In the genomic region with DNA sequence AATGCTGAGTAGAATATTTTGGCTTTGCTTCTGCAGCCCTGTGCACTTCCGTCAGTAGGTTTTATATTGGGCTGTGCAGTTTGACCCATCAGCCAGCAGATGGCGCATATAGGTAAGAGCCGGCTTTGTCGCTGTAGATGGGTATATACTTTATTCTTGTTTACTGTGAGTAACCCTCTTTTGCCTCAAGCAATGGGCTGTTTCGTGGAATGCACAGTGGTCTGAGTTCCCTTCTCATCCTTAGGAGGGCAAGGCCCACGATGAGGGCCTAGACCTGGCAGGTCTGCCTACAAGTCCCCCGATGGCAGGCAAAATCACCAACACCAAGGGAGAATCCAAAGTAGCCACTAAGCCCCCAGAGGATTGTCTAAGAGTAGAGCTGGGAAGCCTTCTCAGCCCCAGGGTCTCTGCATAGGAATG, we compare ENCODE assay signal across 8 cellular contexts.
DNase-seq lines count a peak whose midpoint lies in the region; ATAC-seq lines count a peak whose summit lies in the region.

No MANE protein-coding gene starts in this region.

- intact Hi-C loops in Right ventricle myocardium inferior (cut with DNase I): no loop called here
- intact Hi-C loops in left cardiac atrium (cut with DNase I): no loop called here

- H3K27me3 ChIP-seq in iPS DF 6.9 (ENCODE audit: control insufficient read depth, insufficient read depth, low read length): no peaks in the 10 kb centered on the region

- ATAC-seq in Right ventricle myocardium inferior: no peak
- no peak for ATAC-seq in left cardiac atrium
- peak; percentile 98 for ATAC-seq in GM21528 (IDR thresholded peaks at IDR 0.05; ENCODE audit: low FRiP score, unreplicated experiment)
- ATAC-seq in HG03571 (IDR thresholded peaks at IDR 0.05; ENCODE audit: unreplicated experiment): peak; percentile 94
- ATAC-seq in stimulated activated naive CD8-positive, alpha-beta T cell treated with anti-CD3 and anti-CD28 coated beads, Interleukin-15, Interleukin-2, amounts not matched to agents 100 U/mL and 50 U/mL, for 24 hours: no peak

- no peaks in the 10 kb centered on the region for H3K4me1 ChIP-seq in iPS DF 6.9 (ENCODE audit: control insufficient read depth, insufficient read depth, low read length)

- no peak overlapping the region for H3K27ac ChIP-seq in iPS DF 6.9 (ENCODE audit: low read length)

- no peak overlapping the region for H3K4me3 ChIP-seq in iPS DF 6.9 (ENCODE audit: low read length)

- DNase-seq in Right ventricle myocardium inferior (ENCODE audit: missing footprints) (peak; percentile 50), left cardiac atrium (no peak), NCI-H526 (lab: John Stamatoyannopoulos, UW) (peak; percentile 76 to 88), amniotic epithelial cell (ENCODE audit: low read depth) (peak; percentile 68), iPS DF 6.9 (ENCODE audit: low read depth, low spot score) (peak; percentile 20)
- peak; percentile 11 for DNase-seq in stimulated activated naive CD8-positive, alpha-beta T cell treated with anti-CD3 and anti-CD28 coated beads, Interleukin-15, Interleukin-2, amounts not matched to agents 100 U/mL and 50 U/mL, for 24 hours

- no peaks in the 10 kb centered on the region for H3K9me3 ChIP-seq in iPS DF 6.9 (ENCODE audit: control insufficient read depth, insufficient read depth, low read length)

- no peaks in the 10 kb centered on the region for H3K36me3 ChIP-seq in iPS DF 6.9 (ENCODE audit: control insufficient read depth, insufficient read depth, low read length)

- no CpG with 5 or more reads among the region's 7 CpGs for WGBS in iPS DF 6.9 (ENCODE audit: insufficient coverage, insufficient read length)

Comparison
In these comparisons a context has a peak if more than half of its experiments do, and no peak if none do; other contexts are left out.
1. ATAC-seq: peak in GM21528 (single experiment) and HG03571 (single experiment); none in Right ventricle myocardium inferior (single experiment), left cardiac atrium (0 of 2) and stimulated activated naive CD8-positive, alpha-beta T cell treated with anti-CD3 and anti-CD28 coated beads, Interleukin-15, Interleukin-2, amounts not matched to agents 100 U/mL and 50 U/mL, for 24 hours (single experiment).